In genomic region chr7:102892631-102893278, GRCh38 we compare ENCODE assay signal across 15 cellular contexts. TPM values are rescaled to one million over a fixed set of nuclear protein-coding genes. Genes with fewer than 3 reads are reported as not detected.
DNase-seq lines count a peak whose midpoint lies in the region; ATAC-seq, FAIRE-seq and TF ChIP-seq lines count a peak whose summit lies in the region.
"Had no signal": no experiment of that assay in that cellular context is flagged by ENCODE, and none has a peak within 500 bp of the region (broad histone marks: within the 10 kb centered on the region; RNA-seq: fewer than 3 reads in every experiment).

No MANE protein-coding gene starts in this region.

- H3K4me1 ChIP-seq in skeletal muscle satellite cell (ENCODE audit: control insufficient read depth, insufficient read depth, low read length), result peaks cover 51% of the 10 kb centered on the region
- peaks cover 0 to 64% (median 19%) of the 10 kb centered on the region in 4 donors for H3K4me1 ChIP-seq in tibial nerve

- H3K4me1 Mint-ChIP-seq in mesothelial cell of epicardium (peaks cover 56% of the 10 kb centered on the region), endothelial cell (ENCODE audit: unreplicated experiment) (no peaks in the 10 kb centered on the region)
- H3K4me1 Mint-ChIP-seq: activated naive CD4-positive, alpha-beta T cell treated with anti-CD3 and anti-CD28 coated beads, Interleukin-2, amount 50 U/mL, for 24 hours had no signal

- H3K36me3 Mint-ChIP-seq in mesothelial cell of epicardium (no peaks in the 10 kb centered on the region), endothelial cell (ENCODE audit: low read depth, unreplicated experiment) (no peaks in the 10 kb centered on the region)

- no peaks in the 10 kb centered on the region for H3K9me3 Mint-ChIP-seq in mesothelial cell of epicardium
- no peaks in the 10 kb centered on the region for H3K9me3 Mint-ChIP-seq in endothelial cell (ENCODE audit: unreplicated experiment)
- H3K9me3 Mint-ChIP-seq: activated naive CD4-positive, alpha-beta T cell treated with anti-CD3 and anti-CD28 coated beads, Interleukin-2, amount 50 U/mL, for 24 hours; nephron progenitor cell had no signal

- no peaks in the 10 kb centered on the region for H3K27me3 Mint-ChIP-seq in mesothelial cell of epicardium (ENCODE audit: low read depth)
- peaks cover 1% of the 10 kb centered on the region for H3K27me3 Mint-ChIP-seq in endothelial cell (ENCODE audit: unreplicated experiment)
- H3K27me3 Mint-ChIP-seq: activated naive CD4-positive, alpha-beta T cell treated with anti-CD3 and anti-CD28 coated beads, Interleukin-2, amount 50 U/mL, for 24 hours had no signal

- WGBS in tibial nerve, 2 donors, result 42 to 58% methylated on average over 1 of the region's 1 CpG

- TF ChIP-seq EP300 in tibial nerve (IDR thresholded peaks at IDR 0.05), result no peak

- peak; percentile 57 for ATAC-seq in HG03159 (IDR thresholded peaks at IDR 0.05; ENCODE audit: unreplicated experiment)
- ATAC-seq: gastrocnemius medialis had no signal

- H3K4me3 Mint-ChIP-seq in mesothelial cell of epicardium (no peak overlapping the region), endothelial cell (ENCODE audit: unreplicated experiment) (no peak overlapping the region)
- H3K4me3 Mint-ChIP-seq: activated naive CD4-positive, alpha-beta T cell treated with anti-CD3 and anti-CD28 coated beads, Interleukin-2, amount 50 U/mL, for 24 hours; nephron progenitor cell had no signal

- H3K9me3 ChIP-seq in skeletal muscle satellite cell (replicated peaks; ENCODE audit: low read length) (no peaks in the 10 kb centered on the region), tibial nerve (no peaks in the 10 kb centered on the region)
- H3K9me3 ChIP-seq: gastrocnemius medialis had no signal

- TF ChIP-seq POLR2A in tibial nerve (IDR thresholded peaks at IDR 0.05), result no peak

- FAIRE-seq in RCC 7860 (lab: Jason Lieb, UNC), result peak; percentile 38

- H3K9ac ChIP-seq in skeletal muscle satellite cell (ENCODE audit: low read depth, low read length), result peak overlapping the region; percentile 75

- peak overlapping the region; percentile 61 for H3K4me2 ChIP-seq in skeletal muscle satellite cell (ENCODE audit: low read length)

- no peaks in the 10 kb centered on the region for H3K36me3 ChIP-seq in skeletal muscle satellite cell (ENCODE audit: insufficient read depth, low read length)
- H3K36me3 ChIP-seq in tibial nerve, result no peaks in the 10 kb centered on the region
- H3K36me3 ChIP-seq: gastrocnemius medialis had no signal

- H3K27ac ChIP-seq in tibial nerve, result peak overlapping the region in 1 of 4 donors; percentile 33
- H3K27ac ChIP-seq: gastrocnemius medialis had no signal

- DNase-seq in RCC 7860 (ENCODE audit: low spot score) (no peak), dermis blood vessel endothelial cell (peak; percentile 37), mesothelial cell of epicardium (ENCODE audit: low spot score in 2 of 2, unreplicated experiment in 2 of 2) (no peak), endothelial cell (ENCODE audit: low spot score) (no peak), tibial nerve (ENCODE audit: low spot score in 2 of 2) (no peak)
- DNase-seq: COR-L47; cortex of kidney; gastrocnemius medialis; nephron progenitor cell; NK-92 treated with Interleukin-12 subunit alpha and Interleukin-12 subunit beta, amount 100 ng/mL, for 24 hours; T-helper 2 cell had no signal

- H3K27ac Mint-ChIP-seq in mesothelial cell of epicardium (no peak overlapping the region), endothelial cell (ENCODE audit: unreplicated experiment) (no peak overlapping the region)
- H3K27ac Mint-ChIP-seq: activated naive CD4-positive, alpha-beta T cell treated with anti-CD3 and anti-CD28 coated beads, Interleukin-2, amount 50 U/mL, for 24 hours; nephron progenitor cell had no signal

- H3K4me3 ChIP-seq in skeletal muscle satellite cell (ENCODE audit: low read length) (no peak overlapping the region), tibial nerve (no peak overlapping the region)
- H3K4me3 ChIP-seq: gastrocnemius medialis, skin epidermis had no signal

- TF ChIP-seq CTCF in mesothelial cell of epicardium (IDR thresholded peaks at IDR 0.05; ENCODE audit: unreplicated experiment) (no peak), endothelial cell (IDR thresholded peaks at IDR 0.05; ENCODE audit: unreplicated experiment) (no peak), tibial nerve (IDR thresholded peaks at IDR 0.05) (no peak)

- H3K27me3 ChIP-seq in skeletal muscle satellite cell (ENCODE audit: control insufficient read depth, insufficient read depth, low read length), result no peaks in the 10 kb centered on the region
- H3K27me3 ChIP-seq in tibial nerve, result no peaks in the 10 kb centered on the region
- H3K27me3 ChIP-seq: gastrocnemius medialis had no signal

RNA-seq across cellular contexts. Expression of gene LRRC17, which starts 20.0 kb away (rescaled TPM):
- total RNA-seq in dermis blood vessel endothelial cell (1.2 and 2.0 TPM in 2 replicates), mesothelial cell of epicardium (42.0 to 45.5 TPM (median 43.1 TPM) in 3 replicates), endothelial cell (ENCODE audit: unreplicated experiment) (0.92 TPM), tibial nerve (1 to 10 TPM; 1.7 to 9.0 (median 2.6) TPM)
- total RNA-seq in skeletal muscle satellite cell (2012; rRNA removed), result 23.3 and 50.0 TPM in 2 replicates
